2 cellular contexts compared by ENCODE assay signal in the genomic region with DNA sequence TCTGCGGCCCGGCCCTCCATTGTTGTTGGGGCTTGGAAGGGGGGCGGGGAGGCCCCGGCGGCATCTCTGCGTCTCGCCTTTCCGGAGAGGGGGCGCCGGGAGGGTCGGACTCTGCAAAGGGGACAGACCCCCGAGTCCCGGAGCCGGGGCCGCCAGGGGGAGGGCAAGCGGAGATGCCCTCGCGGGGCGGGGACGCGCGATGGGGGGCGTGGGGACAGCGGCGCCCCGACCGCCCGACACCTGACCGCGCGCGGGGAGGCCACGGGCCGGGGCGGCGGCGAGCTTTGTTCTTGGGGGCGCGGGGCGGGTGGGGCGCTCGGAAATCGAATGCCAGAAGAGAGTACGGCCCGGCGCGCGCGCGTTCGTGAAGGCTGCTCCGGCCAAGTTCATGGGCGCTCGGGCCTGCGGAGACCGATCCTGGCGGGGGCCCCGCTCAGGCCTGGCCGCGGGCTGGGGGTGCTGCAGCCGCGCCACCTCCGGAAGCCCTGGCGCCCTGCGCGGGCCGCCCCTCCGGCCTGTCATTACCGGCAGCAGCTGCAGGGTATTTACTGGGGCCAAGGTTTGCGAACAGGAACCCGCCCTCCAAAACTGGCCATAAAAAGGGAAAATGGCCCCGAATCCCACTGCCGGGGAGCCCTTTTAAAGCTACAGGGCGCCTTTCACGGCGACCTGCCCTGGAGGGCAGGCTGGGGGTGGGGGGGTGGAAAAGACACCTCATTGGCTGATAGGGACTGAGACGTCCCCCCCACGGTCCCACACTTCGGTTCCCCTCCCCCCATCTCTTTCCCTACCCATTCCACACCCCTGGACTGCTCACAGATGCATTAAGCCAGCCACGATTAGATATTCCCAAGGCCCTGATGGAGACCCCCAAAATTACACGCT.
TF ChIP-seq lines count a peak whose summit lies in the region.

No MANE protein-coding gene starts in this region.

TF ChIP-seq in HEK293, 187 proteins besides CTCF, POLR2A, EP300 and RAD21 (continues in another document):
- no peak for TF ChIP-seq ZNF37A (tag by site-specific recombination; IDR thresholded peaks at IDR 0.05)
- no peak for TF ChIP-seq ZNF274 (IDR thresholded peaks at IDR 0.05; ENCODE audit: low read length)
- TF ChIP-seq ZNF274 (tag by site-specific recombination; IDR thresholded peaks at IDR 0.05; ENCODE audit: borderline replicate concordance), result no peak
- TF ChIP-seq ZBTB8A (tag by site-specific recombination; IDR thresholded peaks at IDR 0.05), result peak; percentile 95
- TF ChIP-seq IKZF3 (tag by site-specific recombination; IDR thresholded peaks at IDR 0.05), result no peak
- no peak for TF ChIP-seq ZNF175 (tag by site-specific recombination; IDR thresholded peaks at IDR 0.05)
- TF ChIP-seq, protein P1, sequence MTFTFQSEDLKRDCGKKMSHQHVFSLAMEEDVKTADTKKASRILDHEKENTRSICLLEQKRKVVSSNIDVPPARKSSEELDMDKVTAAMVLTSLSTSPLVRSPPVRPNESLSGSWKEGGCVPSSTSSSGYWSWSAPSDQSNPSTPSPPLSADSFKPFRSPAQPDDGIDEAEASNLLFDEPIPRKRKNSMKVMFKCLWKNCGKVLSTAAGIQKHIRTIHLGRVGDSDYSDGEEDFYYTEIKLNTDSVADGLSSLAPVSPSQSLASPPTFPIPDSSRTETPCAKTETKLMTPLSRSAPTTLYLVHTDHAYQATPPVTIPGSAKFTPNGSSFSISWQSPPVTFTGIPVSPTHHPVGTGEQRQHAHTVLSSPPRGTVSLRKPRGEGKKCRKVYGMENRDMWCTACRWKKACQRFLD (tag by site-specific recombination; IDR thresholded peaks at IDR 0.05), result no peak
- TF ChIP-seq KLF10 (tag by site-specific recombination; IDR thresholded peaks at IDR 0.05), result peak; percentile 55; the same call in 1 of the 2 replicates
- TF ChIP-seq ZNF16 (tag by site-specific recombination; IDR thresholded peaks at IDR 0.05; ENCODE audit: low read depth), result no peak
- TF ChIP-seq, protein P2, sequence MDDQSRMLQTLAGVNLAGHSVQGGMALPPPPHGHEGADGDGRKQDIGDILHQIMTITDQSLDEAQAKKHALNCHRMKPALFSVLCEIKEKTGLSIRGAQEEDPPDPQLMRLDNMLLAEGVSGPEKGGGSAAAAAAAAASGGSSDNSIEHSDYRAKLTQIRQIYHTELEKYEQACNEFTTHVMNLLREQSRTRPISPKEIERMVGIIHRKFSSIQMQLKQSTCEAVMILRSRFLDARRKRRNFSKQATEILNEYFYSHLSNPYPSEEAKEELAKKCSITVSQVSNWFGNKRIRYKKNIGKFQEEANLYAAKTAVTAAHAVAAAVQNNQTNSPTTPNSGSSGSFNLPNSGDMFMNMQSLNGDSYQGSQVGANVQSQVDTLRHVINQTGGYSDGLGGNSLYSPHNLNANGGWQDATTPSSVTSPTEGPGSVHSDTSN (CRISPR knock-in tag; IDR thresholded peaks at IDR 0.05), result no peak
- TF ChIP-seq, protein P3, sequence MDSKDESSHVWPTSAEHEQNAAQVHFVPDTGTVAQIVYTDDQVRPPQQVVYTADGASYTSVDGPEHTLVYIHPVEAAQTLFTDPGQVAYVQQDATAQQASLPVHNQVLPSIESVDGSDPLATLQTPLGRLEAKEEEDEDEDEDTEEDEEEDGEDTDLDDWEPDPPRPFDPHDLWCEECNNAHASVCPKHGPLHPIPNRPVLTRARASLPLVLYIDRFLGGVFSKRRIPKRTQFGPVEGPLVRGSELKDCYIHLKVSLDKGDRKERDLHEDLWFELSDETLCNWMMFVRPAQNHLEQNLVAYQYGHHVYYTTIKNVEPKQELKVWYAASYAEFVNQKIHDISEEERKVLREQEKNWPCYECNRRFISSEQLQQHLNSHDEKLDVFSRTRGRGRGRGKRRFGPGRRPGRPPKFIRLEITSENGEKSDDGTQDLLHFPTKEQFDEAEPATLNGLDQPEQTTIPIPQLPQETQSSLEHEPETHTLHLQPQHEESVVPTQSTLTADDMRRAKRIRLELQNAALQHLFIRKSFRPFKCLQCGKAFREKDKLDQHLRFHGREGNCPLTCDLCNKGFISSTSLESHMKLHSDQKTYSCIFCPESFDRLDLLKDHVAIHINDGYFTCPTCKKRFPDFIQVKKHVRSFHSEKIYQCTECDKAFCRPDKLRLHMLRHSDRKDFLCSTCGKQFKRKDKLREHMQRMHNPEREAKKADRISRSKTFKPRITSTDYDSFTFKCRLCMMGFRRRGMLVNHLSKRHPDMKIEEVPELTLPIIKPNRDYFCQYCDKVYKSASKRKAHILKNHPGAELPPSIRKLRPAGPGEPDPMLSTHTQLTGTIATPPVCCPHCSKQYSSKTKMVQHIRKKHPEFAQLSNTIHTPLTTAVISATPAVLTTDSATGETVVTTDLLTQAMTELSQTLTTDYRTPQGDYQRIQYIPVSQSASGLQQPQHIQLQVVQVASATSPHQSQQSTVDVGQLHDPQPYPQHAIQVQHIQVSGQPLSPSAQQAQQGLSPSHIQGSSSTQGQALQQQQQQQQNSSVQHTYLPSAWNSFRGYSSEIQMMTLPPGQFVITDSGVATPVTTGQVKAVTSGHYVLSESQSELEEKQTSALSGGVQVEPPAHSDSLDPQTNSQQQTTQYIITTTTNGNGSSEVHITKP (tag by site-specific recombination; IDR thresholded peaks at IDR 0.05), result no peak
- no peak for TF ChIP-seq BCL11B (tag by site-specific recombination; IDR thresholded peaks at IDR 0.05; ENCODE audit: low read depth)
- no peak for TF ChIP-seq MZF1 (tag by site-specific recombination; IDR thresholded peaks at IDR 0.05; ENCODE audit: borderline replicate concordance)

TF ChIP-seq in GM12878, 131 proteins besides CTCF, POLR2A, EP300 and RAD21:
- TF ChIP-seq GATAD2B (conservative IDR thresholded peaks at IDR 0.05; ENCODE audit: low read depth) (peak; percentile 52; the same call in 1 of the 2 replicates), SUZ12 (IDR thresholded peaks at IDR 0.05; ENCODE audit: unreplicated experiment) (peak; percentile 8), NR2F1 (conservative IDR thresholded peaks at IDR 0.05) (peak; percentile 49; the same call in 1 of the 2 replicates), NBN (IDR thresholded peaks at IDR 0.05) (0 out of 2 replicates have a peak, but pooled peaks have one; percentile 46), SIX5 (IDR thresholded peaks at IDR 0.05; ENCODE audit: low read depth, low read length, severe bottlenecking) (no peak), SMC3 (IDR thresholded peaks at IDR 0.05; ENCODE audit: borderline replicate concordance, low read length) (no peak), RAD51 (IDR thresholded peaks at IDR 0.05) (no peak), DPF2 (IDR thresholded peaks at IDR 0.05) (0 out of 2 replicates have a peak, but pooled peaks have one; percentile 32), IKZF1 (conservative IDR thresholded peaks at IDR 0.05) (peak; percentile 33; the same call in 1 of the 2 replicates), YY1 (IDR thresholded peaks at IDR 0.05; ENCODE audit: low read depth, low read length) (peak; percentile 53), SMARCA5 (IDR thresholded peaks at IDR 0.05) (0 out of 2 replicates have a peak, but pooled peaks have one; percentile 17), STAT3 (IDR thresholded peaks at IDR 0.05; ENCODE audit: low read depth, low read length) (no peak)
- TF ChIP-seq, protein P4, sequence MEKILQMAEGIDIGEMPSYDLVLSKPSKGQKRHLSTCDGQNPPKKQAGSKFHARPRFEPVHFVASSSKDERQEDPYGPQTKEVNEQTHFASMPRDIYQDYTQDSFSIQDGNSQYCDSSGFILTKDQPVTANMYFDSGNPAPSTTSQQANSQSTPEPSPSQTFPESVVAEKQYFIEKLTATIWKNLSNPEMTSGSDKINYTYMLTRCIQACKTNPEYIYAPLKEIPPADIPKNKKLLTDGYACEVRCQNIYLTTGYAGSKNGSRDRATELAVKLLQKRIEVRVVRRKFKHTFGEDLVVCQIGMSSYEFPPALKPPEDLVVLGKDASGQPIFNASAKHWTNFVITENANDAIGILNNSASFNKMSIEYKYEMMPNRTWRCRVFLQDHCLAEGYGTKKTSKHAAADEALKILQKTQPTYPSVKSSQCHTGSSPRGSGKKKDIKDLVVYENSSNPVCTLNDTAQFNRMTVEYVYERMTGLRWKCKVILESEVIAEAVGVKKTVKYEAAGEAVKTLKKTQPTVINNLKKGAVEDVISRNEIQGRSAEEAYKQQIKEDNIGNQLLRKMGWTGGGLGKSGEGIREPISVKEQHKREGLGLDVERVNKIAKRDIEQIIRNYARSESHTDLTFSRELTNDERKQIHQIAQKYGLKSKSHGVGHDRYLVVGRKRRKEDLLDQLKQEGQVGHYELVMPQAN (conservative IDR thresholded peaks at IDR 0.05), result peak; percentile 47; the same call in 1 of the 2 replicates
- TF ChIP-seq, protein P5, sequence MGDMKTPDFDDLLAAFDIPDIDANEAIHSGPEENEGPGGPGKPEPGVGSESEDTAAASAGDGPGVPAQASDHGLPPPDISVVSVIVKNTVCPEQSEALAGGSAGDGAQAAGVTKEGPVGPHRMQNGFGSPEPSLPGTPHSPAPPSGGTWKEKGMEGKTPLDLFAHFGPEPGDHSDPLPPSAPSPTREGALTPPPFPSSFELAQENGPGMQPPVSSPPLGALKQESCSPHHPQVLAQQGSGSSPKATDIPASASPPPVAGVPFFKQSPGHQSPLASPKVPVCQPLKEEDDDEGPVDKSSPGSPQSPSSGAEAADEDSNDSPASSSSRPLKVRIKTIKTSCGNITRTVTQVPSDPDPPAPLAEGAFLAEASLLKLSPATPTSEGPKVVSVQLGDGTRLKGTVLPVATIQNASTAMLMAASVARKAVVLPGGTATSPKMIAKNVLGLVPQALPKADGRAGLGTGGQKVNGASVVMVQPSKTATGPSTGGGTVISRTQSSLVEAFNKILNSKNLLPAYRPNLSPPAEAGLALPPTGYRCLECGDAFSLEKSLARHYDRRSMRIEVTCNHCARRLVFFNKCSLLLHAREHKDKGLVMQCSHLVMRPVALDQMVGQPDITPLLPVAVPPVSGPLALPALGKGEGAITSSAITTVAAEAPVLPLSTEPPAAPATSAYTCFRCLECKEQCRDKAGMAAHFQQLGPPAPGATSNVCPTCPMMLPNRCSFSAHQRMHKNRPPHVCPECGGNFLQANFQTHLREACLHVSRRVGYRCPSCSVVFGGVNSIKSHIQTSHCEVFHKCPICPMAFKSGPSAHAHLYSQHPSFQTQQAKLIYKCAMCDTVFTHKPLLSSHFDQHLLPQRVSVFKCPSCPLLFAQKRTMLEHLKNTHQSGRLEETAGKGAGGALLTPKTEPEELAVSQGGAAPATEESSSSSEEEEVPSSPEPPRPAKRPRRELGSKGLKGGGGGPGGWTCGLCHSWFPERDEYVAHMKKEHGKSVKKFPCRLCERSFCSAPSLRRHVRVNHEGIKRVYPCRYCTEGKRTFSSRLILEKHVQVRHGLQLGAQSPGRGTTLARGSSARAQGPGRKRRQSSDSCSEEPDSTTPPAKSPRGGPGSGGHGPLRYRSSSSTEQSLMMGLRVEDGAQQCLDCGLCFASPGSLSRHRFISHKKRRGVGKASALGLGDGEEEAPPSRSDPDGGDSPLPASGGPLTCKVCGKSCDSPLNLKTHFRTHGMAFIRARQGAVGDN (IDR thresholded peaks at IDR 0.05), result peak; percentile 45; the same call in 1 of the 2 replicates
- TF ChIP-seq, protein P6, sequence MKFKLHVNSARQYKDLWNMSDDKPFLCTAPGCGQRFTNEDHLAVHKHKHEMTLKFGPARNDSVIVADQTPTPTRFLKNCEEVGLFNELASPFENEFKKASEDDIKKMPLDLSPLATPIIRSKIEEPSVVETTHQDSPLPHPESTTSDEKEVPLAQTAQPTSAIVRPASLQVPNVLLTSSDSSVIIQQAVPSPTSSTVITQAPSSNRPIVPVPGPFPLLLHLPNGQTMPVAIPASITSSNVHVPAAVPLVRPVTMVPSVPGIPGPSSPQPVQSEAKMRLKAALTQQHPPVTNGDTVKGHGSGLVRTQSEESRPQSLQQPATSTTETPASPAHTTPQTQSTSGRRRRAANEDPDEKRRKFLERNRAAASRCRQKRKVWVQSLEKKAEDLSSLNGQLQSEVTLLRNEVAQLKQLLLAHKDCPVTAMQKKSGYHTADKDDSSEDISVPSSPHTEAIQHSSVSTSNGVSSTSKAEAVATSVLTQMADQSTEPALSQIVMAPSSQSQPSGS (IDR thresholded peaks at IDR 0.05; ENCODE audit: low read length), result no peak
- TF ChIP-seq, protein P7, sequence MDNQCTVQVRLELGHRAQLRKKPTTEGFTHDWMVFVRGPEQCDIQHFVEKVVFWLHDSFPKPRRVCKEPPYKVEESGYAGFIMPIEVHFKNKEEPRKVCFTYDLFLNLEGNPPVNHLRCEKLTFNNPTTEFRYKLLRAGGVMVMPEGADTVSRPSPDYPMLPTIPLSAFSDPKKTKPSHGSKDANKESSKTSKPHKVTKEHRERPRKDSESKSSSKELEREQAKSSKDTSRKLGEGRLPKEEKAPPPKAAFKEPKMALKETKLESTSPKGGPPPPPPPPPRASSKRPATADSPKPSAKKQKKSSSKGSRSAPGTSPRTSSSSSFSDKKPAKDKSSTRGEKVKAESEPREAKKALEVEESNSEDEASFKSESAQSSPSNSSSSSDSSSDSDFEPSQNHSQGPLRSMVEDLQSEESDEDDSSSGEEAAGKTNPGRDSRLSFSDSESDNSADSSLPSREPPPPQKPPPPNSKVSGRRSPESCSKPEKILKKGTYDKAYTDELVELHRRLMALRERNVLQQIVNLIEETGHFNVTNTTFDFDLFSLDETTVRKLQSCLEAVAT (IDR thresholded peaks at IDR 0.05), result peak; percentile 56; the same call in 1 of the 2 replicates
TF ChIP-seq in GM12878: peak in this region for 11.
